8 cellular contexts compared by ENCODE assay signal in the genomic region with DNA sequence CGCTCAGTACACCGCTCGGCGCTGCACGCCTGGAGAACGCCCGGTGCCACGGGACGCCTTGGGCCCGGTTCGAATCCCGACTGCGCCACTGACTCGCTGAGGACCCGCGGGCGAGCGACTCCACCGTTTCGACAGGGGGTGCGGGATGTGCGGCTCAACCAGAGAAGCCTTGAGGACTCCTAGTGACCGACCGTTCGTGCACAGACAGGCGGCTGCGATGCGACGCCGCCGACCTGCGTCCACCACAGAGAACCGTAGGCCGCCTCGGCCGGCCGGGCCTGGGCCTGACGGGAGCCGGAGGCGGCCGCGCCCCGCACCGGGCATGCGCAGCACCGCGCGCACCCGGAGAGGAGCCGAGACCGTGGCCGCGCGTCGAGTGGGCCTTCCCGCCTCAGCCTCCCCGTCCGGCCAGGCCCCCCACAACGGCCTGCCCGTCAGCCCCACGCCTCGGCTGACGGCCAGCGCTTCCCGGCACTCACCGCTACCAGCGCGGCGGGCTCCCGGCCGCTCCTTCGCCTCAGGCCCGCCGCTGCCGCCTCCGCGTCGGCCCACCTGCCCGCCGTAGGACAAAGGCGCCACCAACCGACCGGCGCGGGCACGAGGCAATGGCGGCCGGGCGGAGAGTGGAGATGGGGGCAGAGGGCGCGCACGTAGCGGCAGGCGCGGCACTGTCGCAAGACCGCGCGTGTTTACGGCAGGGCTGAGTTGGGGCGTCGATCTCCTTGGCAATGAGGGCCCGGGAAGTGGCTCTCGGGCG. TPM values are rescaled to one million over a fixed set of nuclear protein-coding genes. Genes with fewer than 3 reads are reported as not detected.
A peak's percentile ranks its signal among the peaks of the same experiment; 100 is the strongest.
DNase-seq lines count a peak whose midpoint lies in the region; ATAC-seq and TF ChIP-seq lines count a peak whose summit lies in the region.

NCOA5 (minus strand) TSS at position 625 of the 757 bp plus-strand sequence. CDS start 10,538 bp downstream, outside the sequence.

- peak; percentile 53 for TF ChIP-seq CTCF in OCI-LY3 (IDR thresholded peaks at IDR 0.05; ENCODE audit: low read depth, low read length)

- H3K27ac ChIP-seq in OCI-LY3 (ENCODE audit: low read length) = peak within 1 kb of the TSS; percentile 63

- H3K4me3 ChIP-seq in OCI-LY3 (ENCODE audit: low read length) (peak within 1 kb of the TSS; percentile 79), mononuclear cell (ENCODE audit: low read length) (peak within 1 kb of the TSS; percentile 68)

- H3K9me3 ChIP-seq in OCI-LY3 (ENCODE audit: insufficient read depth, low read length) (no peaks in the 10 kb centered on the region), mononuclear cell (ENCODE audit: low read depth, low read length) (no peaks in the 10 kb centered on the region)

- peak; percentile 99 for DNase-seq in DMS 273 (lab: John Stamatoyannopoulos, UW; ENCODE audit: unreplicated experiment)
- DNase-seq in HuH-7.5 (ENCODE audit: low spot score) = peak; percentile 98
- DNase-seq in activated T-cell treated with anti-CD3 and anti-CD28 coated beads for 1 hour (ENCODE audit: low read depth) = peak; percentile 89
- peak; percentile 99 for DNase-seq in epidermal melanocyte (ENCODE audit: insufficient read length, low spot score)
- DNase-seq in stimulated activated CD8-positive, alpha-beta memory T cell treated with anti-CD3 and anti-CD28 coated beads, Interleukin-4, amount 100 ng/mL, for 1 hour (ENCODE audit: low read depth in 2 of 2, low spot score in 1 of 2) = peak; percentile 83 to 85

- peak within 1 kb of the TSS; percentile 1; the same call in 1 of the 2 replicates for H2AFZ ChIP-seq in OCI-LY3 (ENCODE audit: low read depth, low read length)

- peaks cover 35% of the 10 kb centered on the region for H3K4me1 ChIP-seq in OCI-LY3 (ENCODE audit: low read length)
- H3K4me1 ChIP-seq in mononuclear cell (ENCODE audit: insufficient read depth, low read length) = peaks cover 39% of the 10 kb centered on the region

- peaks cover 48% of the 10 kb centered on the region for H4K20me1 ChIP-seq in OCI-LY3 (ENCODE audit: insufficient read depth, low read length)

- ATAC-seq in GM21526 (IDR thresholded peaks at IDR 0.05; ENCODE audit: low FRiP score, unreplicated experiment) = peak; percentile 81

- H3K27me3 ChIP-seq in OCI-LY3 (ENCODE audit: low read depth, low read length) (no peaks in the 10 kb centered on the region), mononuclear cell (ENCODE audit: insufficient read depth, low read length) (no peaks in the 10 kb centered on the region)

- H3K9ac ChIP-seq in OCI-LY3 (ENCODE audit: low read length) = peak within 1 kb of the TSS; percentile 78

- peak within 1 kb of the TSS; percentile 89 for H3K4me2 ChIP-seq in OCI-LY3 (ENCODE audit: low read length)

- H3K79me2 ChIP-seq in OCI-LY3 (ENCODE audit: low read length) = peaks cover 50% of the 10 kb centered on the region

- H3K36me3 ChIP-seq in OCI-LY3 (replicated peaks; ENCODE audit: low read depth, low read length) = no peaks in the 10 kb centered on the region

RNA-seq across cellular contexts. Expression of gene NCOA5, which starts in this region (rescaled TPM):
- 15.6 TPM for total RNA-seq in mononuclear cell

Comparison
In these comparisons a context has a peak if more than half of its experiments do, and no peak if none do; other contexts are left out.
1. Peak in every context shown above with its lines: DNase-seq, ATAC-seq, H3K4me3 ChIP-seq and H3K27ac ChIP-seq.